ENCODE assay signal across 10 cellular contexts in the genomic region with DNA sequence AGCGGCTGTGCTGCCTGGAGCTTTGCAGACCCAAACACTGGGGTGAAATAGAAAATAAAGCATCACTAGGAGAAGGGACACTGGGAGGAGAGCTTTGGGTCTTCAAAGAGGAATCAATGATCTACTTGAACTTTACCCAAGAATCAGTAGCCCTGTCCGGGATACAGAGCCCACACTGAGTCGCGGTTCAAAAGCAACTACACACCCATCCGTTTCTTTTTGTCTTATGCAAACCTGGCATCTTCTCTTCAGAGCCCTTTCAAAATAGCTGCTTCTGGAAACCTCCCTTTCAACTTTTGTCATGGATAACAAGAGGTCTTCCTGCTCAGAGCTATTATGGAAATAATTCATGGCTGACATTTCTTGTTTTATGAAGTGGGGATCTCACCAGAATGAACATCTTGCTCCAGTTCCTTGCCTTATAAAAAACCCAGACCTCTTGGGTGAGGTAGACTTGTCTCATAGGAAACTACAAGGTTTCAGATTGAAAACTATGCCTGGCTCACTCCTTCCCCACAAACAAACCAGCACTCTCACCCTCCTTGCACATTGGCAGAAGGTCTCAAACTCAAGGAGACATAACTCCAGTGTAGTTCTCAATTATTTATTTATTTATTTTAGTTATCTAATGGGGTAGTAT.
DNase-seq lines count a peak whose midpoint lies in the region; ATAC-seq, FAIRE-seq and TF ChIP-seq lines count a peak whose summit lies in the region.
"Had no signal": no experiment of that assay in that cellular context is flagged by ENCODE, and none has a peak within 500 bp of the region (broad histone marks: within the 10 kb centered on the region; RNA-seq: fewer than 3 reads in every experiment).

No MANE protein-coding gene starts in this region.

- POLR2A ChIA-PET in OCI-LY7 (lab: Charles Lee) = interaction anchor here (0.6 to 4.7 kb wide), 18 partner anchors 13 to 1245 kb away, joined by 3 to 45 read pairs (median 4); no protein-coding TSS in a partner anchor

- BruUV-seq in OCI-LY7 (replicated peaks; lab: Mats Ljungman, UMichigan) = no TSS peak

- ATAC-seq in activated T-cell treated with anti-CD3 and anti-CD28 coated beads, Interleukin-2, amount 50 U/mL, for 72 hours (replicated peaks in 1 of 2) = peak; percentile 37 to 41
- ATAC-seq in left ventricle myocardium superior = peak; percentile 26
- peak; percentile 41 for ATAC-seq in stimulated activated naive CD8-positive, alpha-beta T cell treated with anti-CD3 and anti-CD28 coated beads, Interleukin-15, amount 100 ng/mL, for 72 hours
- ATAC-seq in HG02588 (IDR thresholded peaks at IDR 0.05; ENCODE audit: unreplicated experiment) = no peak
- ATAC-seq in HG03469 (IDR thresholded peaks at IDR 0.05; ENCODE audit: unreplicated experiment) = no peak

- H2AFZ ChIP-seq in OCI-LY7 (ENCODE audit: low read length) = peak overlapping the region; percentile 38; the same call in 1 of the 2 replicates

- DNase-seq in activated T-cell treated with anti-CD3 and anti-CD28 coated beads, Interleukin-2, amount 50 U/mL, for 72 hours = peak; percentile 27 to 45
- no peak for DNase-seq in activated T-cell treated with anti-CD3 and anti-CD28 coated beads, Interleukin-2, amount 50 U/mL, for 48 hours
- DNase-seq in OCI-LY7 (ENCODE audit: low spot score) = peak; percentile 39
- DNase-seq in left ventricle myocardium superior = no peak
- peak in 1 of 2 donors; percentile 31 for DNase-seq in stimulated activated naive CD8-positive, alpha-beta T cell treated with anti-CD3 and anti-CD28 coated beads, Interleukin-15, amount 100 ng/mL, for 72 hours
- DNase-seq in HTR-8/SVneo (ENCODE audit: insufficient read length, low spot score) = no peak

- peak overlapping the region; percentile 89 to 95 for H3K4me3 Mint-ChIP-seq in activated T-cell treated with anti-CD3 and anti-CD28 coated beads, Interleukin-2, amount 50 U/mL, for 72 hours
- H3K4me3 Mint-ChIP-seq in stimulated activated naive CD8-positive, alpha-beta T cell treated with anti-CD3 and anti-CD28 coated beads, Interleukin-15, amount 100 ng/mL, for 72 hours = peak overlapping the region; percentile 89 to 96

- H3K4me3 ChIP-seq in OCI-LY7 (ENCODE audit: low read depth, low read length, poor library complexity, severe bottlenecking) = peak overlapping the region; percentile 73
- H3K4me3 ChIP-seq: SK-N-MC had no signal

- H3K4me2 ChIP-seq in OCI-LY7 (ENCODE audit: low read length) = peak overlapping the region; percentile 99

- intact Hi-C loops in OCI-LY7 (cut with micrococcal nuclease; ENCODE audit: unreplicated experiment) = loop anchor here (2.0 to 5.0 kb wide), 5 partner anchors 60 to 214 kb away; no protein-coding TSS in a partner anchor
- intact Hi-C loops in left ventricle myocardium superior (cut with micrococcal nuclease) = no loop called here

- H3K27me3 Mint-ChIP-seq in activated T-cell treated with anti-CD3 and anti-CD28 coated beads, Interleukin-2, amount 50 U/mL, for 72 hours (ENCODE audit: low read depth) = no peaks in the 10 kb centered on the region
- H3K27me3 Mint-ChIP-seq in stimulated activated naive CD8-positive, alpha-beta T cell treated with anti-CD3 and anti-CD28 coated beads, Interleukin-15, amount 100 ng/mL, for 72 hours = no peaks in the 10 kb centered on the region

- no peak for TF ChIP-seq CTCF in OCI-LY7 (conservative IDR thresholded peaks at IDR 0.05; ENCODE audit: low read length)

- H3K4me1 ChIP-seq in OCI-LY7 (ENCODE audit: insufficient read depth, low read length, poor library complexity, severe bottlenecking) = peaks cover 73% of the 10 kb centered on the region

- H4K20me1 ChIP-seq in OCI-LY7 (ENCODE audit: insufficient read depth, low read length) = no peaks in the 10 kb centered on the region

- peaks cover 4% of the 10 kb centered on the region; the same call in 1 of the 2 replicates for H3K36me3 ChIP-seq in OCI-LY7 (ENCODE audit: insufficient read depth, low read length)

- H3K79me2 ChIP-seq in OCI-LY7 (ENCODE audit: insufficient read depth, low read depth, low read length) = peaks cover 39% of the 10 kb centered on the region

- no peaks in the 10 kb centered on the region for H3K9me2 ChIP-seq in OCI-LY7 (ENCODE audit: insufficient read depth, low read length)

- peak overlapping the region; percentile 91 for H3K27ac Mint-ChIP-seq in activated T-cell treated with anti-CD3 and anti-CD28 coated beads, Interleukin-2, amount 50 U/mL, for 72 hours
- peak overlapping the region; percentile 87 to 95 for H3K27ac Mint-ChIP-seq in stimulated activated naive CD8-positive, alpha-beta T cell treated with anti-CD3 and anti-CD28 coated beads, Interleukin-15, amount 100 ng/mL, for 72 hours

- H3K36me3 Mint-ChIP-seq in activated T-cell treated with anti-CD3 and anti-CD28 coated beads, Interleukin-2, amount 50 U/mL, for 72 hours (ENCODE audit: insufficient read depth in 2 of 2) = peaks cover 0 to 4% of the 10 kb centered on the region in 2 donors

- FAIRE-seq in HTR-8/SVneo (lab: Jason Lieb, UNC) = no peak
- FAIRE-seq: G401.6 had no signal

- H3K4me1 Mint-ChIP-seq in activated T-cell treated with anti-CD3 and anti-CD28 coated beads, Interleukin-2, amount 50 U/mL, for 72 hours (ENCODE audit: low read depth) = peaks cover 87% of the 10 kb centered on the region
- H3K4me1 Mint-ChIP-seq in stimulated activated naive CD8-positive, alpha-beta T cell treated with anti-CD3 and anti-CD28 coated beads, Interleukin-15, amount 100 ng/mL, for 72 hours = peaks cover 85% of the 10 kb centered on the region

- CTCF ChIA-PET in OCI-LY7 (lab: Charles Lee; ENCODE audit: unreplicated experiment) = interaction anchor here (1.3 to 1.6 kb wide), 2 partner anchors 68 to 70 kb away, joined by 4 to 6 read pairs; no protein-coding TSS in a partner anchor

- H3K9me3 ChIP-seq in OCI-LY7 (ENCODE audit: low read length) = no peaks in the 10 kb centered on the region

- H3K27ac ChIP-seq in OCI-LY7 (ENCODE audit: low read depth, low read length, poor library complexity, severe bottlenecking) = peak overlapping the region; percentile 97
- H3K27ac ChIP-seq: SK-N-MC had no signal

- H3K9me3 Mint-ChIP-seq in activated T-cell treated with anti-CD3 and anti-CD28 coated beads, Interleukin-2, amount 50 U/mL, for 72 hours = peaks cover 0 to 2% of the 10 kb centered on the region in 2 donors
- no peaks in the 10 kb centered on the region for H3K9me3 Mint-ChIP-seq in stimulated activated naive CD8-positive, alpha-beta T cell treated with anti-CD3 and anti-CD28 coated beads, Interleukin-15, amount 100 ng/mL, for 72 hours

Comparison
In these comparisons a context has a peak if more than half of its experiments do, and no peak if none do; other contexts are left out.
1. DNase-seq: peak in activated T-cell treated with anti-CD3 and anti-CD28 coated beads, Interleukin-2, amount 50 U/mL, for 72 hours (2 of 2) and OCI-LY7 (single experiment); none in activated T-cell treated with anti-CD3 and anti-CD28 coated beads, Interleukin-2, amount 50 U/mL, for 48 hours (0 of 2), left ventricle myocardium superior (single experiment) and HTR-8/SVneo (single experiment).
2. ATAC-seq: peak in activated T-cell treated with anti-CD3 and anti-CD28 coated beads, Interleukin-2, amount 50 U/mL, for 72 hours (2 of 2), left ventricle myocardium superior (single experiment) and stimulated activated naive CD8-positive, alpha-beta T cell treated with anti-CD3 and anti-CD28 coated beads, Interleukin-15, amount 100 ng/mL, for 72 hours (single experiment); none in HG02588 (single experiment) and HG03469 (single experiment).